8 cellular contexts compared by ENCODE assay signal in the genomic region with DNA sequence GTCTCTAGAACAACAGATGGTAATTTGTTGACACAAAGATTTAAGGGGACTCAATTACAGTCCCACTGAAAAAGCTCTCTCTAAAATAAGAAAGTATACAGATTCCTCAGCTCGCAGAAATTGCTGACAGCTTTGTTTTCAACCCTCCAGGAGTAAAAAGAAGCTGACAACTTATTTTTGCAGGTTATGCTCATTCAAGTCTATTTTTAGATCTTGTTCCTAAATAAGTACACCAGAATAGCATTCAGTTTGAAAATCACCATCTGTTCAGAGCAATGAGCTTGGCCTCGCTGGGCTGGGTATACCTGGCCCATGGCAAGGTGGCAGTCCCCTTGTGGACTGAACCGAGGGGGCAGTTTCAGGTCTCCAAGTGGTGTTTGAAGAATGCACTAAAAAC.
DNase-seq lines count a peak whose midpoint lies in the region; ATAC-seq and TF ChIP-seq lines count a peak whose summit lies in the region.

No MANE protein-coding gene starts in this region.

- 29% methylated on average over 3 of the region's 3 CpGs for WGBS in right lobe of liver (ENCODE audit: insufficient coverage, low coverage, low lambda C conversion rate, missing lambda C conversion rate)
- WGBS in upper lobe of left lung, 2 donors = 55 to 59% methylated on average over 3 of the region's 3 CpGs

- H3K4me1 ChIP-seq in right lobe of liver (peaks cover 0 to 37% (median 14%) of the 10 kb centered on the region in 4 donors), upper lobe of left lung (peaks cover 40 to 48% (median 44%) of the 10 kb centered on the region in 4 donors)

- peak overlapping the region; percentile 69 for H3K4me3 Mint-ChIP-seq in stimulated activated naive CD8-positive, alpha-beta T cell treated with anti-CD3 and anti-CD28 coated beads, Interleukin-15, Interleukin-2, amounts not matched to agents 100 ng/mL and 50 ng/mL, for 24 hours
- peak overlapping the region; percentile 72 for H3K4me3 Mint-ChIP-seq in activated naive CD8-positive, alpha-beta T cell

- H3K27me3 Mint-ChIP-seq in stimulated activated naive CD8-positive, alpha-beta T cell treated with anti-CD3 and anti-CD28 coated beads, Interleukin-15, Interleukin-2, amounts not matched to agents 100 ng/mL and 50 ng/mL, for 24 hours = no peaks in the 10 kb centered on the region
- no peaks in the 10 kb centered on the region for H3K27me3 Mint-ChIP-seq in activated naive CD8-positive, alpha-beta T cell

- no peak overlapping the region for H3K4me3 ChIP-seq in right lobe of liver
- no peak overlapping the region for H3K4me3 ChIP-seq in upper lobe of left lung

- peaks cover 18% of the 10 kb centered on the region for H3K9me3 Mint-ChIP-seq in stimulated activated naive CD8-positive, alpha-beta T cell treated with anti-CD3 and anti-CD28 coated beads, Interleukin-15, Interleukin-2, amounts not matched to agents 100 ng/mL and 50 ng/mL, for 24 hours
- H3K9me3 Mint-ChIP-seq in activated naive CD8-positive, alpha-beta T cell (ENCODE audit: low read depth) = no peaks in the 10 kb centered on the region

- no peaks in the 10 kb centered on the region for H3K27me3 ChIP-seq in right lobe of liver
- H3K27me3 ChIP-seq in upper lobe of left lung = no peaks in the 10 kb centered on the region

- H3K27ac Mint-ChIP-seq in stimulated activated naive CD8-positive, alpha-beta T cell treated with anti-CD3 and anti-CD28 coated beads, Interleukin-15, Interleukin-2, amounts not matched to agents 100 ng/mL and 50 ng/mL, for 24 hours = peak overlapping the region; percentile 99
- peak overlapping the region; percentile 99 for H3K27ac Mint-ChIP-seq in activated naive CD8-positive, alpha-beta T cell

- no peak for ATAC-seq in stimulated activated naive CD8-positive, alpha-beta T cell treated with anti-CD3 and anti-CD28 coated beads, Interleukin-15, Interleukin-2, amounts not matched to agents 100 U/mL and 50 U/mL, for 24 hours
- ATAC-seq in right lobe of liver (no peak), upper lobe of left lung (ENCODE audit: low FRiP score in 2 of 2) (no peak), GM18858 (IDR thresholded peaks at IDR 0.05; ENCODE audit: unreplicated experiment) (no peak), GM21619 (IDR thresholded peaks at IDR 0.05; ENCODE audit: unreplicated experiment) (no peak)

- H3K9me3 ChIP-seq in right lobe of liver (no peaks in the 10 kb centered on the region), upper lobe of left lung (no peaks in the 10 kb centered on the region)

- intact Hi-C loops in right lobe of liver (cut with DNase I) = loop anchor here (10.0 kb wide), 2 partner anchors 198 to 232 kb away; a partner anchor contains a TSS

- H3K4me1 Mint-ChIP-seq in stimulated activated naive CD8-positive, alpha-beta T cell treated with anti-CD3 and anti-CD28 coated beads, Interleukin-15, Interleukin-2, amounts not matched to agents 100 ng/mL and 50 ng/mL, for 24 hours (ENCODE audit: low read depth) = peaks cover 75% of the 10 kb centered on the region
- peaks cover 48% of the 10 kb centered on the region for H3K4me1 Mint-ChIP-seq in activated naive CD8-positive, alpha-beta T cell (ENCODE audit: low read depth)

- TF ChIP-seq CTCF in right lobe of liver (IDR thresholded peaks at IDR 0.05) (no peak), upper lobe of left lung (IDR thresholded peaks at IDR 0.05) (no peak), GM13977 (IDR thresholded peaks at IDR 0.05; ENCODE audit: extremely low read depth, insufficient read depth, missing control alignments) (no peak)

- TF ChIP-seq POLR2A in right lobe of liver (IDR thresholded peaks at IDR 0.05) (no peak), upper lobe of left lung (IDR thresholded peaks at IDR 0.05) (no peak)

- in situ Hi-C loops in GM13977 (cut with MboI; ENCODE audit: low pct_unique_long_range_greater_than_20kb, low sequenced_read_pairs, unreplicated experiment) = no loop called here

- H3K27ac ChIP-seq in right lobe of liver = peak overlapping the region; percentile 99
- H3K27ac ChIP-seq in upper lobe of left lung = peak overlapping the region; percentile 93 to 99 (median 97)

- no peak for TF ChIP-seq EP300 in upper lobe of left lung (IDR thresholded peaks at IDR 0.05)

- DNase-seq in stimulated activated naive CD8-positive, alpha-beta T cell treated with anti-CD3 and anti-CD28 coated beads, Interleukin-15, Interleukin-2, amounts not matched to agents 100 U/mL and 50 U/mL, for 24 hours = no peak
- DNase-seq in right lobe of liver = peak in 1 of 3 donors; percentile 49
- DNase-seq in upper lobe of left lung = no peak
- no peak for DNase-seq in GM13977 (ENCODE audit: low spot score)

- H3K36me3 Mint-ChIP-seq in stimulated activated naive CD8-positive, alpha-beta T cell treated with anti-CD3 and anti-CD28 coated beads, Interleukin-15, Interleukin-2, amounts not matched to agents 100 ng/mL and 50 ng/mL, for 24 hours (ENCODE audit: low read depth) = peaks cover 28% of the 10 kb centered on the region
- H3K36me3 Mint-ChIP-seq in activated naive CD8-positive, alpha-beta T cell = no peaks in the 10 kb centered on the region

- H3K36me3 ChIP-seq in right lobe of liver (no peaks in the 10 kb centered on the region), upper lobe of left lung (no peaks in the 10 kb centered on the region)
